Comparison of ENCODE assay signal across 18 cellular contexts in the genomic region with DNA sequence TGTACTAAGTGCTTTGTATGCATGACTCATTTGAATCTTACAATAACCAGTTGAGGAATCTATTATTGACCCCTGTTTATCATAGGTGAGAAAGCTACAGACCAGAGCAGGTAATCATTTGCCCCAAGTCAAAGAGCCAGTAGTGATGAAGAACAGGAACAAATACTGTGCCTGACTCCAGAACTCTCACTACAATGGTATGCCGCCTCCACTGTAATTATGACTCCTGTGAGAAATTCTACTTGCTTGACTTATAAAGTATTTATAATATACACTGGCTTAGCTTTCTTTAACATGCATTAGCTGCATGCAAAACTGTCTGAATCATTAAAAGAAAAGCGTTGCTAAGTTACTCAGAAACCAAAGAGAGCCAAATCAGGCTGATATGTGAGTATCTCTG.
A peak's percentile ranks its signal among the peaks of the same experiment; 100 is the strongest.
DNase-seq lines count a peak whose midpoint lies in the region; ATAC-seq and TF ChIP-seq lines count a peak whose summit lies in the region.
"Had no signal": no experiment of that assay in that cellular context is flagged by ENCODE, and none has a peak within 500 bp of the region (broad histone marks: within the 10 kb centered on the region; RNA-seq: fewer than 3 reads in every experiment).

No MANE protein-coding gene starts in this region.

- no peak overlapping the region for H4K8ac ChIP-seq in trophoblast cell (ENCODE audit: low read depth, low read length)

- H3K9me3 ChIP-seq in trophoblast cell (ENCODE audit: insufficient read depth, low read depth, low read length) = no peaks in the 10 kb centered on the region
- no peaks in the 10 kb centered on the region for H3K9me3 ChIP-seq in endodermal cell (ENCODE audit: control insufficient read depth, low read length)
- H3K9me3 ChIP-seq: BE2C, Caco-2, thoracic aorta had no signal

- no peak overlapping the region for H3K23ac ChIP-seq in trophoblast cell (ENCODE audit: low read length)

- no peak overlapping the region for H2BK5ac ChIP-seq in trophoblast cell (ENCODE audit: low read depth, low read length, poor library complexity)

- no peak overlapping the region for H3K27ac ChIP-seq in epithelial cell of prostate
- H3K27ac ChIP-seq in trophoblast cell (ENCODE audit: low read depth, low read length) = no peak overlapping the region
- H3K27ac ChIP-seq in endodermal cell (ENCODE audit: low read depth, low read length) = no peak overlapping the region
- H3K27ac ChIP-seq: dorsolateral prefrontal cortex, PC-9, thoracic aorta had no signal

- H2AFZ ChIP-seq in trophoblast cell (ENCODE audit: insufficient read depth, low read length, poor library complexity) = no peak overlapping the region
- H2AFZ ChIP-seq: PC-9 had no signal

- H2BK120ac ChIP-seq in trophoblast cell (ENCODE audit: insufficient read depth, low read length, poor library complexity) = no peak overlapping the region

- H3K4ac ChIP-seq in trophoblast cell (ENCODE audit: low read depth, low read length) = no peak overlapping the region

- H3K4me3 Mint-ChIP-seq in endodermal cell = no peak overlapping the region
- H3K4me3 Mint-ChIP-seq: activated naive CD8-positive, alpha-beta T cell; naive B cell; stimulated activated memory B cell treated with anti-CD40 and anti-IgM and Interleukin-4, amounts not matched to agents 10 μg/mL and 1 μg/mL and 100 μg/mL, for 72 hours had no signal

- no peak overlapping the region for H2BK12ac ChIP-seq in trophoblast cell (ENCODE audit: low read length)

- no peak for ATAC-seq in HG03045 (IDR thresholded peaks at IDR 0.05; ENCODE audit: unreplicated experiment)
- ATAC-seq: sciatic nerve; stimulated activated memory B cell treated with anti-CD40 and anti-IgM and Interleukin-4, amounts not matched to agents 10 μg/mL and 1 μg/mL and 100 μg/mL, for 72 hours had no signal

- H3K4me1 ChIP-seq in trophoblast cell (ENCODE audit: control insufficient read depth in 1 of 2, insufficient read depth in 2 of 2, low read length in 2 of 2) = no peaks in the 10 kb centered on the region
- no peaks in the 10 kb centered on the region for H3K4me1 ChIP-seq in endodermal cell (ENCODE audit: control insufficient read depth, insufficient read depth, low read length)
- H3K4me1 ChIP-seq: BE2C had no signal

- no peak overlapping the region for H2AK5ac ChIP-seq in trophoblast cell (ENCODE audit: low read length)

- H3K4me2 ChIP-seq in trophoblast cell (ENCODE audit: low read length) = no peak overlapping the region
- H3K4me2 ChIP-seq: PC-9 had no signal

- no peak overlapping the region for H4K91ac ChIP-seq in trophoblast cell (ENCODE audit: low read depth, low read length)

- no peaks in the 10 kb centered on the region for H3K9me3 Mint-ChIP-seq in endodermal cell
- H3K9me3 Mint-ChIP-seq: naive B cell; stimulated activated memory B cell treated with anti-CD40 and anti-IgM and Interleukin-4, amounts not matched to agents 10 μg/mL and 1 μg/mL and 100 μg/mL, for 72 hours had no signal

- WGBS in trophoblast cell (ENCODE audit: extremely low coverage, insufficient coverage, insufficient read length) = no CpG with 5 or more reads among the region's 2 CpGs
- WGBS in endodermal cell (ENCODE audit: insufficient coverage in 1 of 2, insufficient read length in 1 of 2), 2 experiments = 90 to 100% methylated on average over 1 to 2 of the region's 2 CpGs

- no peak overlapping the region for H3K9ac ChIP-seq in trophoblast cell (ENCODE audit: low read length)
- H3K9ac ChIP-seq in endodermal cell (ENCODE audit: extremely low read depth, low read length, poor library complexity, severe bottlenecking) = no peak overlapping the region

- peaks cover 13% of the 10 kb centered on the region for H3K4me1 Mint-ChIP-seq in endodermal cell
- H3K4me1 Mint-ChIP-seq: stimulated activated memory B cell treated with anti-CD40 and anti-IgM and Interleukin-4, amounts not matched to agents 10 μg/mL and 1 μg/mL and 100 μg/mL, for 72 hours had no signal

- H3K27me3 ChIP-seq in trophoblast cell (ENCODE audit: insufficient read depth, low read length) (no peaks in the 10 kb centered on the region), endodermal cell (ENCODE audit: control insufficient read depth, insufficient read depth, low read length, poor library complexity, severe bottlenecking) (no peaks in the 10 kb centered on the region)

- no peak overlapping the region for H3K27ac Mint-ChIP-seq in endodermal cell
- H3K27ac Mint-ChIP-seq: activated naive CD8-positive, alpha-beta T cell; naive B cell; stimulated activated memory B cell treated with anti-CD40 and anti-IgM and Interleukin-4, amounts not matched to agents 10 μg/mL and 1 μg/mL and 100 μg/mL, for 72 hours had no signal

- DNase-seq in EH (ENCODE audit: low read depth) = peak; percentile 91
- DNase-seq in RKO (ENCODE audit: low spot score) = peak; percentile 36
- DNase-seq in epithelial cell of prostate (ENCODE audit: low read depth, low spot score) = peak; percentile 34
- peak; percentile 13 to 55 for DNase-seq in trophoblast cell
- no peak for DNase-seq in endodermal cell
- DNase-seq in DMS114 treated with DMSO at 0.1 percent for 48 hours (lab: John Stamatoyannopoulos, UW; ENCODE audit: unreplicated experiment) = no peak
- DNase-seq in NCI-H226 = no peak
- DNase-seq: activated CD4-positive, alpha-beta T cell treated with anti-CD3 and anti-CD28 coated beads for 1 hour; BE2C; Caco-2; dorsolateral prefrontal cortex; naive B cell had no signal

- H3K36me3 ChIP-seq in trophoblast cell (ENCODE audit: control insufficient read depth in 1 of 2, insufficient read depth in 2 of 2, low read length in 2 of 2) = no peaks in the 10 kb centered on the region
- H3K36me3 ChIP-seq in endodermal cell (ENCODE audit: control insufficient read depth, insufficient read depth, low read length) = no peaks in the 10 kb centered on the region
- H3K36me3 ChIP-seq: BE2C, thoracic aorta had no signal

- H3K27me3 Mint-ChIP-seq in endodermal cell (ENCODE audit: insufficient read depth) = no peaks in the 10 kb centered on the region
- H3K27me3 Mint-ChIP-seq: stimulated activated memory B cell treated with anti-CD40 and anti-IgM and Interleukin-4, amounts not matched to agents 10 μg/mL and 1 μg/mL and 100 μg/mL, for 72 hours had no signal

- no peak overlapping the region for H3K14ac ChIP-seq in trophoblast cell (ENCODE audit: low read length)

- no peak overlapping the region for H4K12ac ChIP-seq in trophoblast cell (ENCODE audit: low read depth, low read length)

- H3K79me1 ChIP-seq in trophoblast cell (ENCODE audit: low read length) = no peaks in the 10 kb centered on the region

- no peaks in the 10 kb centered on the region for H3K36me3 Mint-ChIP-seq in endodermal cell (ENCODE audit: low read depth)
- H3K36me3 Mint-ChIP-seq: activated naive CD8-positive, alpha-beta T cell; naive B cell; stimulated activated memory B cell treated with anti-CD40 and anti-IgM and Interleukin-4, amounts not matched to agents 10 μg/mL and 1 μg/mL and 100 μg/mL, for 72 hours had no signal

- H3K4me3 ChIP-seq in trophoblast cell (ENCODE audit: low read depth, low read length) = no peak overlapping the region
- H3K4me3 ChIP-seq in endodermal cell (ENCODE audit: low read length) = no peak overlapping the region
- H3K4me3 ChIP-seq: dorsolateral prefrontal cortex, PC-9, thoracic aorta had no signal

- H3K79me2 ChIP-seq in trophoblast cell (ENCODE audit: control insufficient read depth, insufficient read depth, low read length, poor library complexity) = no peaks in the 10 kb centered on the region

- TF ChIP-seq CTCF in endodermal cell (conservative IDR thresholded peaks at IDR 0.05) = no peak

- no peak overlapping the region for H3K18ac ChIP-seq in trophoblast cell (ENCODE audit: low read length)

Comparison
In these comparisons a context has a peak if more than half of its experiments do, and no peak if none do; other contexts are left out.
1. DNase-seq: peak in EH (single experiment), RKO (single experiment), epithelial cell of prostate (single experiment) and trophoblast cell (2 of 2); none in endodermal cell (single experiment), DMS114 treated with DMSO at 0.1 percent for 48 hours (single experiment) and NCI-H226 (single experiment).